ENCODE assay signal across 8 cellular contexts in genomic region chr2:236871500-236872001, GRCh38.
DNase-seq lines count a peak whose midpoint lies in the region; ATAC-seq and TF ChIP-seq lines count a peak whose summit lies in the region.
"Had no signal": no experiment of that assay in that cellular context is flagged by ENCODE, and none has a peak within 500 bp of the region (broad histone marks: within the 10 kb centered on the region; RNA-seq: fewer than 3 reads in every experiment).

No MANE protein-coding gene starts in this region.

- H3K27ac ChIP-seq in gastrocnemius medialis = peak overlapping the region; percentile 42 to 67 (median 54)

- intact Hi-C loops in gastrocnemius medialis (cut with DNase I; ENCODE audit: low total_unique reads) = loop anchor here (1.0 to 5.0 kb wide), 7 partner anchors 46 to 304 kb away; partner anchors contain the start of gene ACKR3

- H3K4me1 ChIP-seq in gastrocnemius medialis = peaks cover 0 to 15% of the 10 kb centered on the region in 2 donors

- no peaks in the 10 kb centered on the region for H3K9me3 ChIP-seq in gastrocnemius medialis

- no peaks in the 10 kb centered on the region for H3K36me3 ChIP-seq in gastrocnemius medialis

- H3K4me3 ChIP-seq in gastrocnemius medialis = no peak overlapping the region

- no peak for TF ChIP-seq POLR2A in gastrocnemius medialis (IDR thresholded peaks at IDR 0.05)

- peak; percentile 55 to 78 for DNase-seq in SW 1271 (lab: John Stamatoyannopoulos, UW)
- peak; percentile 62 for DNase-seq in globus pallidus (ENCODE audit: low spot score)
- peak; percentile 41 to 68 for DNase-seq in gastrocnemius medialis
- DNase-seq in NCI-H774 (lab: John Stamatoyannopoulos, UW) = no peak
- no peak for DNase-seq in stimulated activated CD4-positive, alpha-beta T cell treated with anti-CD3 and anti-CD28 coated beads, Interleukin-4, amount 100 ng/mL, for 1 hour
- no peak for DNase-seq in GM19238 (ENCODE audit: insufficient read length, low spot score)
- DNase-seq: naive B cell had no signal

- ATAC-seq in HG03342 (IDR thresholded peaks at IDR 0.05; ENCODE audit: unreplicated experiment) (peak; percentile 47), gastrocnemius medialis (peak; percentile 79 to 83)

- H3K27me3 ChIP-seq in gastrocnemius medialis = no peaks in the 10 kb centered on the region

- no peak for TF ChIP-seq CTCF in gastrocnemius medialis (IDR thresholded peaks at IDR 0.05 in 4 of 5, conservative IDR thresholded peaks at IDR 0.05 in 1 of 5)

- in situ Hi-C loops in gastrocnemius medialis (cut with MboI; ENCODE audit: low sequenced_read_pairs in 4 of 4) = no loop called here

Comparison
In these comparisons a context has a peak if more than half of its experiments do, and no peak if none do; other contexts are left out.
1. DNase-seq: peak in SW 1271 (2 of 2), globus pallidus (single experiment) and gastrocnemius medialis (2 of 2); none in NCI-H774 (single experiment), stimulated activated CD4-positive, alpha-beta T cell treated with anti-CD3 and anti-CD28 coated beads, Interleukin-4, amount 100 ng/mL, for 1 hour (single experiment) and GM19238 (single experiment).